Comparison of ENCODE assay signal across 34 cellular contexts in genomic region chr19:6211632-6212402, GRCh38.
DNase-seq lines count a peak whose midpoint lies in the region; ATAC-seq, FAIRE-seq and TF ChIP-seq lines count a peak whose summit lies in the region.
"Had no signal": no experiment of that assay in that cellular context is flagged by ENCODE, and none has a peak within 500 bp of the region (broad histone marks: within the 10 kb centered on the region; RNA-seq: fewer than 3 reads in every experiment).

No MANE protein-coding gene starts in this region.

- TF ChIP-seq EP300 in ovary (IDR thresholded peaks at IDR 0.05), result no peak

- peak overlapping the region in 7 of 11 experiments; percentile 24 to 71 (median 39); a peak in 8 of 22 replicates for H3K9ac ChIP-seq in BLaER1 treated with 17β-estradiol and CSF1 and Interleukin-3, amounts not matched to agents 10 nM and 100 nM
- H3K9ac ChIP-seq in kidney (ENCODE audit: low read length in 2 of 2), result no peak overlapping the region

- POLR2A ChIA-PET in HEK293 (lab: Yijun Ruan, JAX), result interaction anchor here (0.6 kb wide), 1 partner anchor 54 kb away, joined by 3 read pairs; no protein-coding TSS in a partner anchor
- POLR2A ChIA-PET in activated CD4-positive, alpha-beta memory T cell treated with anti-CD3 and anti-CD28 coated beads, Interleukin-2, amount 10 ng/mL, durations not matched to agents 7 days and 5 days (lab: Charles Lee), result no interaction called here

- H3K36me3 ChIP-seq in BLaER1 treated with 17β-estradiol and CSF1 and Interleukin-3, amounts not matched to agents 10 nM and 100 nM, result peaks cover 8 to 58% (median 45%) of the 10 kb centered on the region in 11 experiments
- H3K36me3 ChIP-seq in HEK293 (ENCODE audit: control insufficient read depth in 2 of 2, insufficient read depth in 1 of 2, low read length in 2 of 2), result peaks cover 0 to 17% of the 10 kb centered on the region in 2 experiments; a peak in 2 of 3 replicates
- no peaks in the 10 kb centered on the region for H3K36me3 ChIP-seq in kidney (ENCODE audit: control insufficient read depth in 1 of 2, insufficient read depth in 2 of 2, low read length in 2 of 2)
- no peaks in the 10 kb centered on the region for H3K36me3 ChIP-seq in ovary
- H3K36me3 ChIP-seq: colonic mucosa, uterus had no signal

- intact Hi-C loops in kidney (cut with DNase I), result no loop called here
- intact Hi-C loops in ovary (cut with DNase I), result loop anchor here in 1 of 4 donors (10.0 kb wide), 1 partner anchor 533 kb away; no protein-coding TSS in a partner anchor

- CTCF ChIA-PET in HEK293 (lab: Yijun Ruan, JAX), result no interaction called here
- CTCF ChIA-PET in activated CD4-positive, alpha-beta memory T cell treated with anti-CD3 and anti-CD28 coated beads, Interleukin-2, amount 10 ng/mL, durations not matched to agents 7 days and 5 days (lab: Charles Lee), result no interaction called here

- H3K4me3 Mint-ChIP-seq in activated CD4-positive, alpha-beta memory T cell treated with anti-CD3 and anti-CD28 coated beads, Interleukin-2, amount 10 ng/mL, durations not matched to agents 7 days and 5 days, result no peak overlapping the region
- H3K4me3 Mint-ChIP-seq: activated CD8-positive, alpha-beta T cell treated with anti-CD3 and anti-CD28 coated beads for 36 hours; activated T-helper 17 cell treated with anti-CD3 and anti-CD28 coated beads, Interleukin-2, amount 50 U/mL, for 72 hours; CD4-positive, alpha-beta T cell; effector memory CD8-positive, alpha-beta T cell; IgD-negative memory B cell; immature natural killer cell; naive thymus-derived CD4-positive, alpha-beta T cell had no signal

- no peaks in the 10 kb centered on the region for H3K36me3 Mint-ChIP-seq in activated CD4-positive, alpha-beta memory T cell treated with anti-CD3 and anti-CD28 coated beads, Interleukin-2, amount 10 ng/mL, durations not matched to agents 7 days and 5 days (ENCODE audit: low read depth)
- H3K36me3 Mint-ChIP-seq: IgD-negative memory B cell had no signal

- no peak for ATAC-seq in GM18858 (IDR thresholded peaks at IDR 0.05; ENCODE audit: unreplicated experiment)
- ATAC-seq: activated CD8-positive, alpha-beta T cell treated with anti-CD3 and anti-CD28 coated beads for 36 hours; activated T-helper 17 cell treated with anti-CD3 and anti-CD28 coated beads, Interleukin-2, amount 50 U/mL, for 72 hours; effector memory CD8-positive, alpha-beta T cell; foreskin keratinocyte; left ventricle myocardium superior; naive thymus-derived CD4-positive, alpha-beta T cell had no signal

- no peaks in the 10 kb centered on the region for H3K4me1 Mint-ChIP-seq in activated CD4-positive, alpha-beta memory T cell treated with anti-CD3 and anti-CD28 coated beads, Interleukin-2, amount 10 ng/mL, durations not matched to agents 7 days and 5 days
- H3K4me1 Mint-ChIP-seq: activated T-helper 17 cell treated with anti-CD3 and anti-CD28 coated beads, Interleukin-2, amount 50 U/mL, for 72 hours; IgD-negative memory B cell; immature natural killer cell; naive thymus-derived CD4-positive, alpha-beta T cell had no signal

- peak overlapping the region in 6 of 11 experiments; percentile 54 to 76 (median 64); a peak in 11 of 22 replicates for H3K27ac ChIP-seq in BLaER1 treated with 17β-estradiol and CSF1 and Interleukin-3, amounts not matched to agents 10 nM and 100 nM
- no peak overlapping the region for H3K27ac ChIP-seq in HEK293 (ENCODE audit: extremely low read depth, low read depth, low read length)
- H3K27ac ChIP-seq in kidney (ENCODE audit: low read depth in 2 of 2, low read length in 2 of 2), result no peak overlapping the region
- no peak overlapping the region for H3K27ac ChIP-seq in ovary
- H3K27ac ChIP-seq: colonic mucosa, foreskin keratinocyte, suprapubic skin had no signal

- H3K4me1 ChIP-seq in BLaER1 treated with 17β-estradiol and CSF1 and Interleukin-3, amounts not matched to agents 10 nM and 100 nM, result peaks cover 11 to 32% (median 21%) of the 10 kb centered on the region in 10 experiments; a peak in 19 of 20 replicates
- no peaks in the 10 kb centered on the region for H3K4me1 ChIP-seq in HEK293 (ENCODE audit: control insufficient read depth, insufficient read depth, low read length)
- H3K4me1 ChIP-seq in kidney (ENCODE audit: control insufficient read depth in 1 of 2, insufficient read depth in 1 of 2, low read depth in 1 of 2, low read length in 2 of 2), result peaks cover 0 to 1% of the 10 kb centered on the region in 2 donors
- peaks cover 3% of the 10 kb centered on the region for H3K4me1 ChIP-seq in ovary (ENCODE audit: insufficient read depth)
- H3K4me1 ChIP-seq: breast epithelium, colonic mucosa, foreskin keratinocyte, suprapubic skin had no signal

- no peaks in the 10 kb centered on the region for H3K9me3 Mint-ChIP-seq in activated CD4-positive, alpha-beta memory T cell treated with anti-CD3 and anti-CD28 coated beads, Interleukin-2, amount 10 ng/mL, durations not matched to agents 7 days and 5 days
- H3K9me3 Mint-ChIP-seq: activated CD8-positive, alpha-beta T cell treated with anti-CD3 and anti-CD28 coated beads for 36 hours; activated T-helper 17 cell treated with anti-CD3 and anti-CD28 coated beads, Interleukin-2, amount 50 U/mL, for 72 hours; CD4-positive, alpha-beta T cell; effector memory CD8-positive, alpha-beta T cell; IgD-negative memory B cell; immature natural killer cell had no signal

- 72 to 80% (median 77%) methylated on average over 43 of the region's 43 CpGs for WGBS in ovary, 3 donors

- no peak overlapping the region for H3K4me3 ChIP-seq in BLaER1 treated with 17β-estradiol and CSF1 and Interleukin-3, amounts not matched to agents 10 nM and 100 nM
- no peak overlapping the region for H3K4me3 ChIP-seq in HEK293 (ENCODE audit: low read depth, low read length)
- no peak overlapping the region for H3K4me3 ChIP-seq in kidney (ENCODE audit: low read length in 2 of 2)
- no peak overlapping the region for H3K4me3 ChIP-seq in ovary
- H3K4me3 ChIP-seq: breast epithelium, colonic mucosa, esophagus muscularis mucosa, suprapubic skin, uterus had no signal

- no peaks in the 10 kb centered on the region for H3K27me3 ChIP-seq in BLaER1 treated with 17β-estradiol and CSF1 and Interleukin-3, amounts not matched to agents 10 nM and 100 nM
- no peaks in the 10 kb centered on the region for H3K27me3 ChIP-seq in ovary
- H3K27me3 ChIP-seq: breast epithelium, colonic mucosa, esophagus muscularis mucosa, foreskin keratinocyte, suprapubic skin, uterus had no signal

- peak overlapping the region in 8 of 11 experiments; percentile 59 to 86 (median 70); a peak in 16 of 22 replicates for H3K4me2 ChIP-seq in BLaER1 treated with 17β-estradiol and CSF1 and Interleukin-3, amounts not matched to agents 10 nM and 100 nM

- TF ChIP-seq POLR2A in ovary (IDR thresholded peaks at IDR 0.05), result no peak

- DNase-seq in kidney (peak; percentile 75), ovary (peak in 3 of 5 donors; percentile 38 to 46 (median 41)), SHP77 treated with DMSO at 0.1 percent for 48 hours (lab: John Stamatoyannopoulos, UW) (no peak), glomerular visceral epithelial cell (ENCODE audit: extremely low spot score) (no peak)
- DNase-seq in activated CD4-positive, alpha-beta memory T cell treated with anti-CD3 and anti-CD28 coated beads, Interleukin-2, amount 10 ng/mL, durations not matched to agents 7 days and 5 days, result no peak
- DNase-seq: activated CD4-positive, alpha-beta T cell treated with anti-CD3 and anti-CD28 coated beads for 1 hour; activated CD8-positive, alpha-beta T cell treated with anti-CD3 and anti-CD28 coated beads for 36 hours; activated naive CD4-positive, alpha-beta T cell treated with anti-CD3 and anti-CD28 coated beads, Interleukin-2, amount 50 U/mL, for 16 hours; amniotic stem cell; CD4-positive, alpha-beta T cell; colonic mucosa; effector memory CD8-positive, alpha-beta T cell; foreskin keratinocyte; hippocampal formation; immature natural killer cell; left ventricle myocardium superior; midbrain; naive thymus-derived CD4-positive, alpha-beta T cell; NCI-H1092 treated with DMSO at 0.1 percent for 48 hours; NCI-H187; NCI-H2171; NCI-H526; stimulated activated naive CD4-positive, alpha-beta T cell; T-helper 2 cell had no signal

- peaks cover 0 to 40% (median 0%) of the 10 kb centered on the region in 11 experiments; a peak in 8 of 22 replicates for H4K20me1 ChIP-seq in BLaER1 treated with 17β-estradiol and CSF1 and Interleukin-3, amounts not matched to agents 10 nM and 100 nM

- H3K27ac Mint-ChIP-seq in activated CD4-positive, alpha-beta memory T cell treated with anti-CD3 and anti-CD28 coated beads, Interleukin-2, amount 10 ng/mL, durations not matched to agents 7 days and 5 days, result no peak overlapping the region
- H3K27ac Mint-ChIP-seq: activated CD8-positive, alpha-beta T cell treated with anti-CD3 and anti-CD28 coated beads for 36 hours; activated T-helper 17 cell treated with anti-CD3 and anti-CD28 coated beads, Interleukin-2, amount 50 U/mL, for 72 hours; CD4-positive, alpha-beta T cell; effector memory CD8-positive, alpha-beta T cell; IgD-negative memory B cell; immature natural killer cell had no signal

- no peaks in the 10 kb centered on the region for H3K9me3 ChIP-seq in BLaER1 treated with 17β-estradiol and CSF1 and Interleukin-3, amounts not matched to agents 10 nM and 100 nM (replicated peaks in 1 of 11)
- H3K9me3 ChIP-seq in HEK293 (ENCODE audit: control insufficient read depth, insufficient read depth, low read depth, low read length) (no peaks in the 10 kb centered on the region), kidney (ENCODE audit: control insufficient read depth in 1 of 2, low read length in 2 of 2) (no peaks in the 10 kb centered on the region), ovary (no peaks in the 10 kb centered on the region)
- H3K9me3 ChIP-seq: breast epithelium, colonic mucosa, esophagus muscularis mucosa, suprapubic skin, uterus had no signal

- no peak for FAIRE-seq in kidney (lab: Jason Lieb, UNC)
- FAIRE-seq: H54 had no signal

- no peak for TF ChIP-seq CTCF in HEK293 (tag by site-specific recombination; IDR thresholded peaks at IDR 0.05)
- TF ChIP-seq CTCF in kidney (IDR thresholded peaks at IDR 0.05; ENCODE audit: borderline replicate concordance, extremely low read depth, insufficient read depth), result no peak
- TF ChIP-seq CTCF in ovary (IDR thresholded peaks at IDR 0.05), result no peak

- no peaks in the 10 kb centered on the region for H3K27me3 Mint-ChIP-seq in activated CD4-positive, alpha-beta memory T cell treated with anti-CD3 and anti-CD28 coated beads, Interleukin-2, amount 10 ng/mL, durations not matched to agents 7 days and 5 days
- H3K27me3 Mint-ChIP-seq: activated CD8-positive, alpha-beta T cell treated with anti-CD3 and anti-CD28 coated beads for 36 hours; activated T-helper 17 cell treated with anti-CD3 and anti-CD28 coated beads, Interleukin-2, amount 50 U/mL, for 72 hours; CD4-positive, alpha-beta T cell; effector memory CD8-positive, alpha-beta T cell; IgD-negative memory B cell; naive thymus-derived CD4-positive, alpha-beta T cell had no signal

TF ChIP-seq in HEK293, 187 proteins besides CTCF, POLR2A, EP300 and RAD21 (continues in another document):
- TF ChIP-seq FEZF1 (tag by site-specific recombination; IDR thresholded peaks at IDR 0.05), result no peak

Comparison
In these comparisons a context has a peak if more than half of its experiments do, and no peak if none do; other contexts are left out.
1. H3K27ac ChIP-seq: peak in BLaER1 treated with 17β-estradiol and CSF1 and Interleukin-3, amounts not matched to agents 10 nM and 100 nM (6 of 11); none in HEK293 (single experiment), kidney (0 of 2) and ovary (0 of 2).
2. H3K9ac ChIP-seq: peak in BLaER1 treated with 17β-estradiol and CSF1 and Interleukin-3, amounts not matched to agents 10 nM and 100 nM (7 of 11); none in kidney (0 of 2).
3. DNase-seq: peak in kidney (single experiment) and ovary (3 of 5); none in SHP77 treated with DMSO at 0.1 percent for 48 hours (single experiment), glomerular visceral epithelial cell (single experiment) and activated CD4-positive, alpha-beta memory T cell treated with anti-CD3 and anti-CD28 coated beads, Interleukin-2, amount 10 ng/mL, durations not matched to agents 7 days and 5 days (single experiment).